ENCODE assay signal across 8 cellular contexts in the genomic region with DNA sequence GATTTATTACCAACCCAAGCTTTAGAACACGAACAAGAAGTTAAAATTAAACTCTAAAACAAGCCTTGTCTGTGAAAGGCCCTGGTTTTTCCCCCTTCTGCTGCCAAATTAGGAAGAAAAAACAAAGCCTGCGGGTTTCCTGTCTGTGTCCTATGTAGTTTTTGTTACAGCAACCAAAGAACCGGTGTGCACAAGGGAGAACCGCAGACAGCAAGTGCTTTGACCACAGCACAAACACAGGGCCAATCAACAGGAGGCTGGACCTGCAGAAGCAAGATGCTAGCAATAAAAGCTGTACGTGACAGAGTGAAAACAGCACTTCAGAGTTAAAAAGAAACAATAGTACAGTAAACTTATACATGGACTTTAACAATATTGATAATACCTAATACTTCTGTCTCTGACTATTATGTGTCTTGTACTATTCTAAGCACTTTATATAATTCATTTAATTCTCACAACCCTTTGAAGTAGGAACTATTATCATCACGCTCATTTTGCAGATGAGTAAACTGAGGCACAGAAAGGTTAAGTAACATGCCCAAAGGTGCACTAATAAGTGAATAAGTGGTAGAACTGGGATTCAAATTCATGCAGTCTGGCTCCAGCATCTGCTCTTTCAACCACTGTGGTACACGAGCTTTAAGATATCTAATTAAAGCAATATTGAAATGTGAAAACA.
DNase-seq lines count a peak whose midpoint lies in the region; ATAC-seq and TF ChIP-seq lines count a peak whose summit lies in the region.

No MANE protein-coding gene starts in this region.

- H3K36me3 ChIP-seq in BLaER1 treated with 17β-estradiol and CSF1 and Interleukin-3, amounts not matched to agents 10 nM and 100 nM = peaks cover 14 to 47% (median 33%) of the 10 kb centered on the region in 11 experiments
- no peaks in the 10 kb centered on the region for H3K36me3 ChIP-seq in mucosa of stomach (ENCODE audit: control insufficient read depth, insufficient read depth, low read length)
- H3K36me3 ChIP-seq in aorta (ENCODE audit: control insufficient read depth in 1 of 2, insufficient read depth in 2 of 2, low read length in 1 of 2) = no peaks in the 10 kb centered on the region

- H4K20me1 ChIP-seq in BLaER1 treated with 17β-estradiol and CSF1 and Interleukin-3, amounts not matched to agents 10 nM and 100 nM = peaks cover 0 to 51% (median 24%) of the 10 kb centered on the region in 11 experiments; a peak in 13 of 22 replicates

- no peaks in the 10 kb centered on the region for H3K27me3 ChIP-seq in BLaER1 treated with 17β-estradiol and CSF1 and Interleukin-3, amounts not matched to agents 10 nM and 100 nM
- H3K27me3 ChIP-seq in mucosa of stomach (ENCODE audit: control insufficient read depth, insufficient read depth, low read length) (no peaks in the 10 kb centered on the region), aorta (ENCODE audit: control insufficient read depth in 1 of 2, insufficient read depth in 2 of 2, low read length in 1 of 2) (no peaks in the 10 kb centered on the region)

- peaks cover 9% of the 10 kb centered on the region for H3K36me3 Mint-ChIP-seq in chondrocyte (ENCODE audit: low read depth)

- DNase-seq in GM19240 (ENCODE audit: insufficient read length, low spot score) (peak; percentile 52), T-helper 9 cell (peak; percentile 56), chondrocyte (ENCODE audit: low spot score) (no peak), aorta (peak in 1 of 2 donors; percentile 59), omental fat pad (ENCODE audit: low spot score) (no peak)

- peak overlapping the region; percentile 96 for H3K27ac Mint-ChIP-seq in chondrocyte (ENCODE audit: unreplicated experiment)

- no peaks in the 10 kb centered on the region for H3K27me3 Mint-ChIP-seq in chondrocyte (ENCODE audit: low read depth)

- intact Hi-C loops in aorta (cut with DNase I) = loop anchor here in 1 of 2 donors (5.0 kb wide), 1 partner anchor 67 kb away; a partner anchor contains a TSS

- peak overlapping the region; percentile 76 to 96 (median 91) for H3K4me2 ChIP-seq in BLaER1 treated with 17β-estradiol and CSF1 and Interleukin-3, amounts not matched to agents 10 nM and 100 nM

- H3K27ac ChIP-seq in BLaER1 treated with 17β-estradiol and CSF1 and Interleukin-3, amounts not matched to agents 10 nM and 100 nM = peak overlapping the region; percentile 20 to 96 (median 85); a peak in 20 of 22 replicates
- peak overlapping the region; percentile 81 to 93 for H3K27ac ChIP-seq in aorta (ENCODE audit: low read depth in 1 of 2, low read length in 2 of 2)

- peak overlapping the region in 10 of 11 experiments; percentile 21 to 80 (median 72); a peak in 19 of 22 replicates for H3K9ac ChIP-seq in BLaER1 treated with 17β-estradiol and CSF1 and Interleukin-3, amounts not matched to agents 10 nM and 100 nM
- H3K9ac ChIP-seq in mucosa of stomach (ENCODE audit: low read length) = peak overlapping the region; percentile 3

- H3K4me3 ChIP-seq in BLaER1 treated with 17β-estradiol and CSF1 and Interleukin-3, amounts not matched to agents 10 nM and 100 nM = peak overlapping the region in 8 of 10 experiments; percentile 6 to 38 (median 24); a peak in 10 of 20 replicates
- no peak overlapping the region for H3K4me3 ChIP-seq in mucosa of stomach (ENCODE audit: low read length)
- H3K4me3 ChIP-seq in aorta (ENCODE audit: low read length in 2 of 2) = no peak overlapping the region

- peaks cover 68 to 82% (median 76%) of the 10 kb centered on the region in 10 experiments for H3K4me1 ChIP-seq in BLaER1 treated with 17β-estradiol and CSF1 and Interleukin-3, amounts not matched to agents 10 nM and 100 nM
- peaks cover 37% of the 10 kb centered on the region for H3K4me1 ChIP-seq in mucosa of stomach (ENCODE audit: control insufficient read depth, insufficient read depth, low read length)
- peaks cover 12 to 14% of the 10 kb centered on the region in 2 donors for H3K4me1 ChIP-seq in aorta (ENCODE audit: control insufficient read depth in 1 of 2, insufficient read depth in 2 of 2, low read length in 2 of 2)

- ATAC-seq in HG03354 (IDR thresholded peaks at IDR 0.05; ENCODE audit: poor library complexity, severe bottlenecking, unreplicated experiment) (peak; percentile 53), aorta (ENCODE audit: low FRiP score) (peak; percentile 52), omental fat pad (ENCODE audit: low FRiP score) (no peak)

- TF ChIP-seq CTCF in chondrocyte (IDR thresholded peaks at IDR 0.05) (no peak), omental fat pad (IDR thresholded peaks at IDR 0.05) (no peak)

- no peaks in the 10 kb centered on the region for H3K9me3 Mint-ChIP-seq in chondrocyte (ENCODE audit: low read depth)

- H3K4me3 Mint-ChIP-seq in chondrocyte (ENCODE audit: unreplicated experiment) = no peak overlapping the region

- peaks cover 0 to 10% (median under 1%) of the 10 kb centered on the region in 11 experiments; a peak in 5 of 22 replicates for H3K9me3 ChIP-seq in BLaER1 treated with 17β-estradiol and CSF1 and Interleukin-3, amounts not matched to agents 10 nM and 100 nM (replicated peaks in 1 of 11)
- no peaks in the 10 kb centered on the region for H3K9me3 ChIP-seq in mucosa of stomach (ENCODE audit: control insufficient read depth, low read length)
- no peaks in the 10 kb centered on the region for H3K9me3 ChIP-seq in aorta (ENCODE audit: control insufficient read depth, low read length)

- peaks cover 73% of the 10 kb centered on the region for H3K4me1 Mint-ChIP-seq in chondrocyte (ENCODE audit: low read depth)

- 12 to 14% methylated on average over 7 of the region's 7 CpGs for WGBS in aorta, 2 donors

Comparison
In these comparisons a context has a peak if more than half of its experiments do, and no peak if none do; other contexts are left out.
1. H3K4me3 ChIP-seq: peak in BLaER1 treated with 17β-estradiol and CSF1 and Interleukin-3, amounts not matched to agents 10 nM and 100 nM (8 of 10); none in mucosa of stomach (single experiment) and aorta (0 of 2).
2. DNase-seq: peak in GM19240 (single experiment) and T-helper 9 cell (single experiment); none in chondrocyte (single experiment) and omental fat pad (single experiment).